13 cellular contexts compared by ENCODE assay signal in the genomic region with DNA sequence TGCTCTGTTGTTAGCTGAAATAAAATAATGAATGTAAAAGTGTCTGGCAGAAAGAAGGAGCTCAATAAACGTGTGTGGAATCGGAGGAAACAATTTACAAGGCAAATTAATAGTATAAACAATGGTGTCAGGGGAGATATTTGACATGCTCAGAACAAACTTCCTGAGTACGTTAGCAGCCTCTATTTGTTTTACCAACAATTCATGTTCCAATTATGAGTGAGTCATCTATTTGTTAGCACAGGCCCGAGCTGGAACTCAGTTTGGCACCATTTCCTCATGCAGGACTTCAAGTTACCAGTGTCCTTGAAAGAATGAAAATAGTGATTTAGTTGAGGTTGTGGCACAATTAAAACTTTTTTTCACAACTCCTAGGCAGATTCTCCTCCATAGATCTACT. TPM values are rescaled to one million over a fixed set of nuclear protein-coding genes. Genes with fewer than 3 reads are reported as not detected.
DNase-seq lines count a peak whose midpoint lies in the region; ATAC-seq and TF ChIP-seq lines count a peak whose summit lies in the region.
"Had no signal": no experiment of that assay in that cellular context is flagged by ENCODE, and none has a peak within 500 bp of the region (broad histone marks: within the 10 kb centered on the region; RNA-seq: fewer than 3 reads in every experiment).

No MANE protein-coding gene starts in this region.

- CTCF ChIA-PET in SK-N-SH (lab: Yijun Ruan, JAX) = interaction anchor here (1.1 kb wide), 1 partner anchor 9 kb away, joined by 3 read pairs; a partner anchor contains a TSS

- WGBS in SK-N-SH (ENCODE audit: low lambda C conversion rate) = 12% methylated on average over 4 of the region's 4 CpGs
- 17% methylated on average over 4 of the region's 4 CpGs for WGBS in hepatocyte (ENCODE audit: low lambda C conversion rate, missing lambda C conversion rate)

- no peak overlapping the region for H2AFZ ChIP-seq in SK-N-SH (ENCODE audit: low read depth)
- no peak overlapping the region for H2AFZ ChIP-seq in hepatocyte

- H3K27ac ChIP-seq in SK-N-SH (ENCODE audit: low read depth in 2 of 2, low read length in 1 of 2) (no peak overlapping the region), hepatocyte (peak overlapping the region; percentile 63), upper lobe of right lung (no peak overlapping the region)
- H3K27ac ChIP-seq: tibial nerve had no signal

- no peaks in the 10 kb centered on the region for H3K36me3 ChIP-seq in SK-N-SH (replicated peaks in 1 of 2; ENCODE audit: control insufficient read depth in 1 of 2, insufficient read depth in 2 of 2, low read length in 1 of 2)
- H3K36me3 ChIP-seq in adipocyte (ENCODE audit: control insufficient read depth, insufficient read depth, low read length, severe bottlenecking) = no peaks in the 10 kb centered on the region
- H3K36me3 ChIP-seq in hepatocyte (replicated peaks; ENCODE audit: insufficient read depth, low read depth) = no peaks in the 10 kb centered on the region
- H3K36me3 ChIP-seq in upper lobe of right lung = no peaks in the 10 kb centered on the region
- H3K36me3 ChIP-seq: BE2C, tibial nerve had no signal

- ATAC-seq in SK-N-SH treated with all-trans-retinoic acid at 6 μM for 48 hours (peak; percentile 63), upper lobe of right lung (peak; percentile 79), GM19455 (IDR thresholded peaks at IDR 0.05; ENCODE audit: unreplicated experiment) (no peak), HG03025 (IDR thresholded peaks at IDR 0.05; ENCODE audit: low FRiP score, unreplicated experiment) (no peak)
- ATAC-seq: K562 had no signal

- H3K9me2 ChIP-seq in SK-N-SH (no peaks in the 10 kb centered on the region), hepatocyte (replicated peaks; ENCODE audit: insufficient read depth) (no peaks in the 10 kb centered on the region)

- no peak overlapping the region for H3K9ac ChIP-seq in SK-N-SH
- H3K9ac ChIP-seq in adipocyte (ENCODE audit: low read length) = no peak overlapping the region

- H4K20me1 ChIP-seq in SK-N-SH (ENCODE audit: insufficient read depth) = no peaks in the 10 kb centered on the region
- no peaks in the 10 kb centered on the region for H4K20me1 ChIP-seq in hepatocyte (ENCODE audit: insufficient read depth, poor library complexity, severe bottlenecking)

- POLR2A ChIA-PET in SK-N-SH (lab: Yijun Ruan, JAX) = no interaction called here

- H3K27me3 ChIP-seq in SK-N-SH (ENCODE audit: insufficient read depth) (no peaks in the 10 kb centered on the region; the same call in 1 of the 2 replicates), adipocyte (replicated peaks; ENCODE audit: control insufficient read depth, insufficient read depth, low read length) (peaks cover 22% of the 10 kb centered on the region), hepatocyte (peaks cover 15% of the 10 kb centered on the region), upper lobe of right lung (peaks cover 9% of the 10 kb centered on the region)
- H3K27me3 ChIP-seq: BE2C, tibial nerve had no signal

- DNase-seq in SK-N-SH = no peak
- DNase-seq in adipocyte (ENCODE audit: low read depth) = peak; percentile 18
- peak; percentile 54 for DNase-seq in hepatocyte (ENCODE audit: low spot score)
- no peak for DNase-seq in upper lobe of right lung
- no peak for DNase-seq in NCI-H1694 (lab: John Stamatoyannopoulos, UW)
- DNase-seq: BE2C, cortex of kidney, RPMI8226 had no signal

- no peak for TF ChIP-seq EP300 in SK-N-SH (IDR thresholded peaks at IDR 0.05; ENCODE audit: borderline replicate concordance in 1 of 2, low read depth in 1 of 2, low read length in 1 of 2)

- H3K79me2 ChIP-seq in SK-N-SH (ENCODE audit: insufficient read depth) (no peaks in the 10 kb centered on the region), hepatocyte (no peaks in the 10 kb centered on the region)

- TF ChIP-seq CTCF in SK-N-SH (IDR thresholded peaks at IDR 0.05) (no peak), hepatocyte (IDR thresholded peaks at IDR 0.05; ENCODE audit: poor library complexity) (no peak), upper lobe of right lung (IDR thresholded peaks at IDR 0.05) (no peak)

- no peak for TF ChIP-seq RAD21 in SK-N-SH (IDR thresholded peaks at IDR 0.05; ENCODE audit: low read length)

- H3K4me2 ChIP-seq in SK-N-SH (no peak overlapping the region), hepatocyte (no peak overlapping the region)

- peaks cover 0 to 5% of the 10 kb centered on the region in 2 experiments; a peak in 2 of 4 replicates for H3K4me1 ChIP-seq in SK-N-SH (ENCODE audit: control insufficient read depth in 1 of 2, insufficient read depth in 2 of 2, low read depth in 1 of 2, low read length in 1 of 2)
- peaks cover 10% of the 10 kb centered on the region for H3K4me1 ChIP-seq in adipocyte (ENCODE audit: control insufficient read depth, insufficient read depth, low read length)
- no peaks in the 10 kb centered on the region for H3K4me1 ChIP-seq in hepatocyte (ENCODE audit: insufficient read depth)
- H3K4me1 ChIP-seq in upper lobe of right lung = peaks cover 9% of the 10 kb centered on the region
- H3K4me1 ChIP-seq: BE2C had no signal

- H3K9me3 ChIP-seq in SK-N-SH (no peaks in the 10 kb centered on the region), adipocyte (ENCODE audit: control insufficient read depth, low read length) (no peaks in the 10 kb centered on the region), hepatocyte (ENCODE audit: low read depth) (no peaks in the 10 kb centered on the region), upper lobe of right lung (no peaks in the 10 kb centered on the region)
- H3K9me3 ChIP-seq: BE2C, tibial nerve had no signal

- H3K4me3 ChIP-seq in SK-N-SH (ENCODE audit: low read depth in 2 of 2, low read length in 1 of 2) (no peak overlapping the region), adipocyte (ENCODE audit: low read length) (no peak overlapping the region), hepatocyte (no peak overlapping the region), upper lobe of right lung (no peak overlapping the region)
- H3K4me3 ChIP-seq: K562, tibial nerve had no signal

- no peaks in the 10 kb centered on the region for H3F3A ChIP-seq in SK-N-SH (replicated peaks; ENCODE audit: insufficient read depth)

- intact Hi-C loops in upper lobe of right lung (cut with DNase I) = no loop called here

TF ChIP-seq in SK-N-SH treated with all-trans-retinoic acid at 6 μM for 48 hours, 23 proteins besides CTCF, POLR2A, EP300 and RAD21:
- TF ChIP-seq ARNTL (CRISPR knock-in tag; IDR thresholded peaks at IDR 0.05; ENCODE audit: borderline replicate concordance, low read depth) = no peak
- no peak for TF ChIP-seq ZNF565 (CRISPR knock-in tag; conservative IDR thresholded peaks at IDR 0.05; ENCODE audit: low read depth)
- TF ChIP-seq TOX (CRISPR knock-in tag; IDR thresholded peaks at IDR 0.05; ENCODE audit: borderline replicate concordance) = no peak
- TF ChIP-seq ZC3H10 (CRISPR knock-in tag; IDR thresholded peaks at IDR 0.05) = no peak
- no peak for TF ChIP-seq BACH2 (CRISPR knock-in tag; IDR thresholded peaks at IDR 0.05; ENCODE audit: borderline replicate concordance)
- TF ChIP-seq PPARA (CRISPR knock-in tag; IDR thresholded peaks at IDR 0.05; ENCODE audit: borderline replicate concordance) = no peak
- TF ChIP-seq ZNF8 (CRISPR knock-in tag; IDR thresholded peaks at IDR 0.05) = no peak
- TF ChIP-seq OSR1 (CRISPR knock-in tag; IDR thresholded peaks at IDR 0.05) = no peak
- TF ChIP-seq ISL1 (CRISPR knock-in tag; IDR thresholded peaks at IDR 0.05) = no peak
- TF ChIP-seq RARB (CRISPR knock-in tag; IDR thresholded peaks at IDR 0.05) = no peak
- no peak for TF ChIP-seq TCF4 (CRISPR knock-in tag; IDR thresholded peaks at IDR 0.05; ENCODE audit: borderline replicate concordance)
- TF ChIP-seq ZFP30 (CRISPR knock-in tag; IDR thresholded peaks at IDR 0.05) = no peak
TF ChIP-seq in SK-N-SH treated with all-trans-retinoic acid at 6 μM for 48 hours: peak in this region for 0.

TF ChIP-seq in SK-N-SH, 30 proteins besides CTCF, POLR2A, EP300 and RAD21:
- TF ChIP-seq SIN3A (IDR thresholded peaks at IDR 0.05; ENCODE audit: borderline replicate concordance, low read depth, low read length) (no peak), FOXM1 (IDR thresholded peaks at IDR 0.05; ENCODE audit: low read depth) (no peak), GATA2 (CRISPR knock-in tag; IDR thresholded peaks at IDR 0.05) (no peak), NRF1 (IDR thresholded peaks at IDR 0.05; ENCODE audit: low read depth, low read length) (no peak), JUND (IDR thresholded peaks at IDR 0.05) (no peak), YY1 (IDR thresholded peaks at IDR 0.05; ENCODE audit: low read depth) (no peak), GABPA (IDR thresholded peaks at IDR 0.05; ENCODE audit: low read depth) (no peak)
- TF ChIP-seq, protein P1, sequence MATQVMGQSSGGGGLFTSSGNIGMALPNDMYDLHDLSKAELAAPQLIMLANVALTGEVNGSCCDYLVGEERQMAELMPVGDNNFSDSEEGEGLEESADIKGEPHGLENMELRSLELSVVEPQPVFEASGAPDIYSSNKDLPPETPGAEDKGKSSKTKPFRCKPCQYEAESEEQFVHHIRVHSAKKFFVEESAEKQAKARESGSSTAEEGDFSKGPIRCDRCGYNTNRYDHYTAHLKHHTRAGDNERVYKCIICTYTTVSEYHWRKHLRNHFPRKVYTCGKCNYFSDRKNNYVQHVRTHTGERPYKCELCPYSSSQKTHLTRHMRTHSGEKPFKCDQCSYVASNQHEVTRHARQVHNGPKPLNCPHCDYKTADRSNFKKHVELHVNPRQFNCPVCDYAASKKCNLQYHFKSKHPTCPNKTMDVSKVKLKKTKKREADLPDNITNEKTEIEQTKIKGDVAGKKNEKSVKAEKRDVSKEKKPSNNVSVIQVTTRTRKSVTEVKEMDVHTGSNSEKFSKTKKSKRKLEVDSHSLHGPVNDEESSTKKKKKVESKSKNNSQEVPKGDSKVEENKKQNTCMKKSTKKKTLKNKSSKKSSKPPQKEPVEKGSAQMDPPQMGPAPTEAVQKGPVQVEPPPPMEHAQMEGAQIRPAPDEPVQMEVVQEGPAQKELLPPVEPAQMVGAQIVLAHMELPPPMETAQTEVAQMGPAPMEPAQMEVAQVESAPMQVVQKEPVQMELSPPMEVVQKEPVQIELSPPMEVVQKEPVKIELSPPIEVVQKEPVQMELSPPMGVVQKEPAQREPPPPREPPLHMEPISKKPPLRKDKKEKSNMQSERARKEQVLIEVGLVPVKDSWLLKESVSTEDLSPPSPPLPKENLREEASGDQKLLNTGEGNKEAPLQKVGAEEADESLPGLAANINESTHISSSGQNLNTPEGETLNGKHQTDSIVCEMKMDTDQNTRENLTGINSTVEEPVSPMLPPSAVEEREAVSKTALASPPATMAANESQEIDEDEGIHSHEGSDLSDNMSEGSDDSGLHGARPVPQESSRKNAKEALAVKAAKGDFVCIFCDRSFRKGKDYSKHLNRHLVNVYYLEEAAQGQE (IDR thresholded peaks at IDR 0.05; ENCODE audit: low read depth, low read length) = no peak

RNA-seq across cellular contexts. Expression of a gene that starts 9.1 kb away (rescaled TPM):
- polyA plus RNA-seq in SK-N-SH (2012; rRNA removed) (0.08 and 0.13 TPM in 2 replicates), hepatocyte (3.2 and 3.3 TPM in 2 replicates)
- 0.05 and 0.09 TPM in 2 replicates for polyA plus RNA-seq in SK-N-SH (2012; cell fraction: cytosol; rRNA removed)
- 0.04 and 0.08 TPM in 2 replicates for polyA plus RNA-seq in SK-N-SH (2012; cell fraction: nucleus; rRNA removed)
- total RNA-seq in hepatocyte (0.96 and 2.3 TPM in 2 replicates), upper lobe of right lung (not detected)
- total RNA-seq: K562 had no signal
- polyA plus RNA-seq: K562 had no signal

Comparison
In these comparisons a context has a peak if more than half of its experiments do, and no peak if none do; other contexts are left out.
1. ATAC-seq: peak in SK-N-SH treated with all-trans-retinoic acid at 6 μM for 48 hours (single experiment) and upper lobe of right lung (single experiment); none in GM19455 (single experiment) and HG03025 (single experiment).
2. DNase-seq: peak in adipocyte (single experiment) and hepatocyte (single experiment); none in SK-N-SH (single experiment), upper lobe of right lung (single experiment) and NCI-H1694 (single experiment).